8 cellular contexts compared by ENCODE assay signal in genomic region chr15:31472636-31473383, GRCh38.
DNase-seq lines count a peak whose midpoint lies in the region; ATAC-seq and TF ChIP-seq lines count a peak whose summit lies in the region.

No MANE protein-coding gene starts in this region.

- H3K4me1 ChIP-seq in psoas muscle (no peaks in the 10 kb centered on the region), esophagus muscularis mucosa (peaks cover 3 to 14% (median 9%) of the 10 kb centered on the region in 4 donors)

- no peaks in the 10 kb centered on the region for H3K27me3 Mint-ChIP-seq in central memory CD8-positive, alpha-beta T cell
- H3K27me3 Mint-ChIP-seq in naive thymus-derived CD8-positive, alpha-beta T cell: no peaks in the 10 kb centered on the region

- H3K36me3 ChIP-seq in psoas muscle (ENCODE audit: insufficient read depth in 1 of 2, low read depth in 1 of 2): no peaks in the 10 kb centered on the region
- H3K36me3 ChIP-seq in esophagus muscularis mucosa: no peaks in the 10 kb centered on the region

- H3K4me1 Mint-ChIP-seq in central memory CD8-positive, alpha-beta T cell: peaks cover 40% of the 10 kb centered on the region
- peaks cover 30 to 79% (median 63%) of the 10 kb centered on the region in 4 donors for H3K4me1 Mint-ChIP-seq in naive thymus-derived CD8-positive, alpha-beta T cell

- 33 to 37% (median 37%) methylated on average over 8 of the region's 8 CpGs for WGBS in psoas muscle, 3 donors
- 36% methylated on average over 8 of the region's 8 CpGs for WGBS in esophagus muscularis mucosa

- no peak for TF ChIP-seq POLR2A in esophagus muscularis mucosa (IDR thresholded peaks at IDR 0.05; ENCODE audit: low read depth)

- H3K9me3 Mint-ChIP-seq in central memory CD8-positive, alpha-beta T cell: no peaks in the 10 kb centered on the region
- H3K9me3 Mint-ChIP-seq in naive thymus-derived CD8-positive, alpha-beta T cell: peaks cover 0 to 1% (median 0%) of the 10 kb centered on the region in 9 donors

- H3K27ac ChIP-seq in psoas muscle (no peak overlapping the region), esophagus muscularis mucosa (replicated peaks in 1 of 4) (peak overlapping the region in 2 of 4 donors; percentile 13 to 15)

- POLR2A ChIA-PET in naive thymus-derived CD8-positive, alpha-beta T cell (lab: Charles Lee): interaction anchor here (0.9 to 7.7 kb wide), 19 partner anchors 8 to 256 kb away, joined by 3 to 67 read pairs (median 4); partner anchors contain the start of gene KLF13

- TF ChIP-seq CTCF in psoas muscle (IDR thresholded peaks at IDR 0.05): no peak
- no peak for TF ChIP-seq CTCF in esophagus muscularis mucosa (IDR thresholded peaks at IDR 0.05)

- ATAC-seq in HG02763 (IDR thresholded peaks at IDR 0.05; ENCODE audit: unreplicated experiment) (peak; percentile 77), psoas muscle (no peak)
- ATAC-seq in central memory CD8-positive, alpha-beta T cell (replicated peaks; ENCODE audit: extremely low read depth, poor library complexity, severe bottlenecking): peak; percentile 86
- ATAC-seq in naive thymus-derived CD8-positive, alpha-beta T cell: peak; percentile 84 to 87

- TF ChIP-seq EP300 in esophagus muscularis mucosa (IDR thresholded peaks at IDR 0.05): no peak

- H3K4me3 ChIP-seq in psoas muscle (no peak overlapping the region), esophagus muscularis mucosa (peak overlapping the region in 1 of 4 donors; percentile 20)

- H3K27me3 ChIP-seq in psoas muscle (ENCODE audit: insufficient read depth in 3 of 3, low read length in 2 of 3) (peaks cover 0 to 3% (median 0%) of the 10 kb centered on the region in 3 donors), esophagus muscularis mucosa (peaks cover 0 to 34% (median 0%) of the 10 kb centered on the region in 4 donors)

- peak overlapping the region; percentile 61 for H3K4me3 Mint-ChIP-seq in central memory CD8-positive, alpha-beta T cell
- peak overlapping the region; percentile 66 to 88 (median 81) for H3K4me3 Mint-ChIP-seq in naive thymus-derived CD8-positive, alpha-beta T cell

- H3K9me3 ChIP-seq in psoas muscle (no peaks in the 10 kb centered on the region), esophagus muscularis mucosa (no peaks in the 10 kb centered on the region)

- peaks cover 4% of the 10 kb centered on the region for H3K36me3 Mint-ChIP-seq in central memory CD8-positive, alpha-beta T cell (ENCODE audit: insufficient read depth)
- peaks cover 0 to 3% (median 0%) of the 10 kb centered on the region in 3 donors for H3K36me3 Mint-ChIP-seq in naive thymus-derived CD8-positive, alpha-beta T cell

- H3K27ac Mint-ChIP-seq in central memory CD8-positive, alpha-beta T cell (ENCODE audit: low read depth): peak overlapping the region; percentile 93
- peak overlapping the region; percentile 84 to 97 (median 95) for H3K27ac Mint-ChIP-seq in naive thymus-derived CD8-positive, alpha-beta T cell

- DNase-seq in NCI-H1694 treated with DMSO at 0.1 percent for 48 hours (lab: John Stamatoyannopoulos, UW) (peak; percentile 16), NCI-H1694 (lab: John Stamatoyannopoulos, UW) (no peak), RPMI8226 (peak; percentile 40), psoas muscle (no peak), esophagus muscularis mucosa (ENCODE audit: extremely low spot score) (no peak)
- DNase-seq in central memory CD8-positive, alpha-beta T cell (ENCODE audit: low spot score in 2 of 2): peak in 1 of 2 donors; percentile 53
- peak in 9 of 10 donors; percentile 27 to 75 (median 57) for DNase-seq in naive thymus-derived CD8-positive, alpha-beta T cell

- intact Hi-C loops in psoas muscle (cut with DNase I) (no loop called here), esophagus muscularis mucosa (cut with DNase I) (no loop called here)

Comparison
In these comparisons a context has a peak if more than half of its experiments do, and no peak if none do; other contexts are left out.
1. DNase-seq: peak in NCI-H1694 treated with DMSO at 0.1 percent for 48 hours (single experiment), RPMI8226 (single experiment) and naive thymus-derived CD8-positive, alpha-beta T cell (9 of 10); none in NCI-H1694 (single experiment), psoas muscle (0 of 2) and esophagus muscularis mucosa (single experiment).
2. ATAC-seq: peak in HG02763 (single experiment), central memory CD8-positive, alpha-beta T cell (single experiment) and naive thymus-derived CD8-positive, alpha-beta T cell (2 of 2); none in psoas muscle (0 of 4).